ENCODE assay signal across 9 cellular contexts in genomic region chr17:70636517-70637133, GRCh38.
A peak's percentile ranks its signal among the peaks of the same experiment; 100 is the strongest.
DNase-seq lines count a peak whose midpoint lies in the region; ATAC-seq and TF ChIP-seq lines count a peak whose summit lies in the region.
"Had no signal": no experiment of that assay in that cellular context is flagged by ENCODE, and none has a peak within 500 bp of the region (broad histone marks: within the 10 kb centered on the region; RNA-seq: fewer than 3 reads in every experiment).

No MANE protein-coding gene starts in this region.

- H3K27ac ChIP-seq in DOHH2 (ENCODE audit: low read depth, low read length) (no peak overlapping the region), breast epithelium (no peak overlapping the region), lung (ENCODE audit: low read depth in 1 of 2, low read length in 1 of 2) (no peak overlapping the region)
- H3K27ac ChIP-seq: skin epidermis had no signal

- CTCF ChIA-PET in activated CD4-positive, alpha-beta memory T cell treated with anti-CD3 and anti-CD28 coated beads, Interleukin-2, amount 10 ng/mL, durations not matched to agents 7 days and 5 days (lab: Charles Lee) = no interaction called here

- no peaks in the 10 kb centered on the region for H3K4me1 Mint-ChIP-seq in effector memory CD8-positive, alpha-beta T cell (ENCODE audit: low read depth in 2 of 2)
- H3K4me1 Mint-ChIP-seq in activated CD4-positive, alpha-beta memory T cell treated with anti-CD3 and anti-CD28 coated beads, Interleukin-2, amount 10 ng/mL, durations not matched to agents 7 days and 5 days = no peaks in the 10 kb centered on the region

- no peak overlapping the region for H3K4me3 Mint-ChIP-seq in effector memory CD8-positive, alpha-beta T cell
- H3K4me3 Mint-ChIP-seq in activated CD4-positive, alpha-beta memory T cell treated with anti-CD3 and anti-CD28 coated beads, Interleukin-2, amount 10 ng/mL, durations not matched to agents 7 days and 5 days = no peak overlapping the region

- no peaks in the 10 kb centered on the region for H4K20me1 ChIP-seq in DOHH2 (ENCODE audit: control insufficient read depth, insufficient read depth, low read depth, low read length)

- H3K36me3 ChIP-seq in DOHH2 (ENCODE audit: control insufficient read depth, low read length) (no peaks in the 10 kb centered on the region), breast epithelium (no peaks in the 10 kb centered on the region), lung (ENCODE audit: control insufficient read depth in 2 of 2, insufficient read depth in 2 of 2, low read length in 2 of 2) (no peaks in the 10 kb centered on the region)

- TF ChIP-seq CTCF in DOHH2 (IDR thresholded peaks at IDR 0.05; ENCODE audit: low read depth, low read length, poor library complexity, severe bottlenecking) (peak; percentile 65), HFF-Myc (IDR thresholded peaks at IDR 0.05; ENCODE audit: low read depth, low read length, missing control alignments) (peak; percentile 41), breast epithelium (IDR thresholded peaks at IDR 0.05) (peak; percentile 77 to 84 (median 83)), lung (IDR thresholded peaks at IDR 0.05; ENCODE audit: control extremely low read depth, extremely low read depth) (peak; percentile 51)

- POLR2A ChIA-PET in activated CD4-positive, alpha-beta memory T cell treated with anti-CD3 and anti-CD28 coated beads, Interleukin-2, amount 10 ng/mL, durations not matched to agents 7 days and 5 days (lab: Charles Lee) = no interaction called here

- H3K27me3 Mint-ChIP-seq in effector memory CD8-positive, alpha-beta T cell = no peaks in the 10 kb centered on the region
- no peaks in the 10 kb centered on the region for H3K27me3 Mint-ChIP-seq in activated CD4-positive, alpha-beta memory T cell treated with anti-CD3 and anti-CD28 coated beads, Interleukin-2, amount 10 ng/mL, durations not matched to agents 7 days and 5 days

- 26 to 37% methylated on average over 2 of the region's 2 CpGs for WGBS in lung, 2 donors

- H3K4me2 ChIP-seq in DOHH2 (ENCODE audit: low read length) = no peak overlapping the region

- intact Hi-C loops in breast epithelium (cut with DNase I; ENCODE audit: low total_unique reads) = no loop called here

- H3K4me1 ChIP-seq in DOHH2 (ENCODE audit: control insufficient read depth, low read length) = no peaks in the 10 kb centered on the region
- no peaks in the 10 kb centered on the region for H3K4me1 ChIP-seq in breast epithelium
- no peaks in the 10 kb centered on the region for H3K4me1 ChIP-seq in lung (ENCODE audit: control insufficient read depth in 2 of 2, insufficient read depth in 2 of 2, low read length in 2 of 2)

- H3K79me2 ChIP-seq in DOHH2 (ENCODE audit: control insufficient read depth, low read length) = no peaks in the 10 kb centered on the region

- H3F3A ChIP-seq in DOHH2 (ENCODE audit: control insufficient read depth, insufficient read depth) = no peaks in the 10 kb centered on the region

- ATAC-seq in lung (ENCODE audit: insufficient read depth, low FRiP score) = no peak
- no peak for ATAC-seq in GM21447 (IDR thresholded peaks at IDR 0.05; ENCODE audit: unreplicated experiment)
- no peak for ATAC-seq in effector memory CD8-positive, alpha-beta T cell (replicated peaks)

- no peaks in the 10 kb centered on the region for H3K9me2 ChIP-seq in DOHH2 (replicated peaks; ENCODE audit: control insufficient read depth, low read length)

- H3K9me3 Mint-ChIP-seq in effector memory CD8-positive, alpha-beta T cell = no peaks in the 10 kb centered on the region
- no peaks in the 10 kb centered on the region for H3K9me3 Mint-ChIP-seq in activated CD4-positive, alpha-beta memory T cell treated with anti-CD3 and anti-CD28 coated beads, Interleukin-2, amount 10 ng/mL, durations not matched to agents 7 days and 5 days

- TF ChIP-seq POLR2A in breast epithelium (IDR thresholded peaks at IDR 0.05) = no peak

- DNase-seq in HFF-Myc (ENCODE audit: extremely low read depth, low read depth) = peak; percentile 16
- peak; percentile 65 for DNase-seq in NCI-H345 (lab: John Stamatoyannopoulos, UW)
- no peak for DNase-seq in breast epithelium (ENCODE audit: low spot score in 2 of 2)
- no peak for DNase-seq in lung (ENCODE audit: low spot score)
- DNase-seq in effector memory CD8-positive, alpha-beta T cell = no peak
- no peak for DNase-seq in activated CD4-positive, alpha-beta memory T cell treated with anti-CD3 and anti-CD28 coated beads, Interleukin-2, amount 10 ng/mL, durations not matched to agents 7 days and 5 days

- H3K27me3 ChIP-seq in DOHH2 (ENCODE audit: control insufficient read depth, low read length) = no peaks in the 10 kb centered on the region; the same call in 1 of the 2 replicates
- H3K27me3 ChIP-seq in breast epithelium = no peaks in the 10 kb centered on the region
- H3K27me3 ChIP-seq in lung (ENCODE audit: control insufficient read depth, insufficient read depth) = no peaks in the 10 kb centered on the region

- H3K4me3 ChIP-seq in DOHH2 (ENCODE audit: low read length) (no peak overlapping the region), HFF-Myc (replicated peaks; ENCODE audit: low read depth, low read length) (no peak overlapping the region), breast epithelium (no peak overlapping the region), lung (no peak overlapping the region)
- H3K4me3 ChIP-seq: skin epidermis had no signal

- H3K27ac Mint-ChIP-seq in effector memory CD8-positive, alpha-beta T cell = no peak overlapping the region
- no peak overlapping the region for H3K27ac Mint-ChIP-seq in activated CD4-positive, alpha-beta memory T cell treated with anti-CD3 and anti-CD28 coated beads, Interleukin-2, amount 10 ng/mL, durations not matched to agents 7 days and 5 days

- H3K9me3 ChIP-seq in DOHH2 (ENCODE audit: control insufficient read depth, insufficient read depth, low read length) (no peaks in the 10 kb centered on the region), breast epithelium (no peaks in the 10 kb centered on the region), lung (ENCODE audit: control insufficient read depth in 2 of 2, insufficient read depth in 1 of 2, low read length in 1 of 2) (no peaks in the 10 kb centered on the region)

- no peaks in the 10 kb centered on the region for H3K36me3 Mint-ChIP-seq in effector memory CD8-positive, alpha-beta T cell (ENCODE audit: insufficient read depth)
- no peaks in the 10 kb centered on the region for H3K36me3 Mint-ChIP-seq in activated CD4-positive, alpha-beta memory T cell treated with anti-CD3 and anti-CD28 coated beads, Interleukin-2, amount 10 ng/mL, durations not matched to agents 7 days and 5 days (ENCODE audit: low read depth)

Comparison
In these comparisons a context has a peak if more than half of its experiments do, and no peak if none do; other contexts are left out.
1. DNase-seq: peak in HFF-Myc (single experiment) and NCI-H345 (single experiment); none in breast epithelium (0 of 2), lung (single experiment), effector memory CD8-positive, alpha-beta T cell (0 of 3) and activated CD4-positive, alpha-beta memory T cell treated with anti-CD3 and anti-CD28 coated beads, Interleukin-2, amount 10 ng/mL, durations not matched to agents 7 days and 5 days (single experiment).
2. Peak in every context shown above with its lines, with median percentiles within 50 percentile points of each other: CTCF ChIP-seq.